ENCODE assay signal across 12 cellular contexts in the genomic region with DNA sequence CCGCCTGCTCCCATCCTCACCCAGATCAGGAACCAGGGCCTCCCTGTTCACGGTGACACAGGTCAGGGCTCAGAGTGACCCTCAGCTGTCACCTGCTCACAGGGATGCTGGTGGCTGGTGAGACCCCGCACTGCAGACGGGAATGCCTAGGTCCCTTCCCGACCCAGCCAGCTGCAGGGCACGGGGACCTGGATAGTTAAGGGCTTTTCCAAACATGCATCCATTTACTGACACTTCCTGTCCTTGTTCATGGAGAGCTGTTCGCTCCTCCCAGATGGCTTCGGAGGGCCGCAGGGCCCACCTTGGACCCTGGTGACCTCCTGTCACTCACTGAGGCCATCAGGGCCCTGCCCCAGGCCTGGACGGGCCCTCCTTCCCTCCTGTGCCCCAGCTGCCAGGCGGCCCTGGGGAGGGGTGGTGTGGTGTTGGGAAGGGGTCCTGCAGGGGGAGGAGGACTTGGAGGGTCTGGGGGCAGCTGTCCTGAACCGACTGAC. TPM values are rescaled to one million over a fixed set of nuclear protein-coding genes. Genes with fewer than 3 reads are reported as not detected.
A peak's percentile ranks its signal among the peaks of the same experiment; 100 is the strongest.
DNase-seq lines count a peak whose midpoint lies in the region; TF ChIP-seq lines count a peak whose summit lies in the region.
"Had no signal": no experiment of that assay in that cellular context is flagged by ENCODE, and none has a peak within 500 bp of the region (broad histone marks: within the 10 kb centered on the region; RNA-seq: fewer than 3 reads in every experiment).

No MANE protein-coding gene starts in this region.

- H3K27me3 ChIP-seq in spleen (replicated peaks in 1 of 7) = no peaks in the 10 kb centered on the region

- H3K4me1 Mint-ChIP-seq in activated naive CD4-positive, alpha-beta T cell treated with anti-CD3 and anti-CD28 coated beads for 36 hours (ENCODE audit: low read depth) = no peaks in the 10 kb centered on the region

- no peak overlapping the region for H3K27ac Mint-ChIP-seq in activated naive CD4-positive, alpha-beta T cell treated with anti-CD3 and anti-CD28 coated beads for 36 hours

- H3K4me1 ChIP-seq in spleen = peaks cover 0 to 14% (median 4%) of the 10 kb centered on the region in 6 donors

- no peak overlapping the region for H3K27ac ChIP-seq in spleen
- H3K27ac ChIP-seq: PC-9 had no signal

- CTCF ChIA-PET in activated naive CD4-positive, alpha-beta T cell treated with anti-CD3 and anti-CD28 coated beads for 36 hours (lab: Charles Lee) = no interaction called here

- H3K9me3 Mint-ChIP-seq in activated naive CD4-positive, alpha-beta T cell treated with anti-CD3 and anti-CD28 coated beads for 36 hours = no peaks in the 10 kb centered on the region

- no peak for TF ChIP-seq CTCF in spleen (IDR thresholded peaks at IDR 0.05 in 8 of 11, conservative IDR thresholded peaks at IDR 0.05 in 3 of 11)

- intact Hi-C loops in activated naive CD4-positive, alpha-beta T cell treated with anti-CD3 and anti-CD28 coated beads for 36 hours (cut with micrococcal nuclease) = no loop called here
- intact Hi-C loops in spleen (cut with DNase I; ENCODE audit: low total_unique reads) = no loop called here

- DNase-seq in activated naive CD4-positive, alpha-beta T cell treated with anti-CD3 and anti-CD28 coated beads for 36 hours = peak; percentile 0
- DNase-seq in activated naive CD4-positive, alpha-beta T cell treated with anti-CD3 and anti-CD28 coated beads, Interleukin-2, amount 50 U/mL, for 16 hours = no peak
- DNase-seq in GM19240 (ENCODE audit: insufficient read length, low spot score) (peak; percentile 0), iPS-NIHi11 (ENCODE audit: low spot score) (peak; percentile 7), spleen (peak; percentile 54), KG1 (lab: John Stamatoyannopoulos, UW) (no peak), T1000 (lab: John Stamatoyannopoulos, UW) (no peak), NCI-H774 (lab: John Stamatoyannopoulos, UW) (no peak)
- DNase-seq: amniotic stem cell, NCI-H1694, NCI-H526 had no signal

- peaks cover 0 to 35% (median 0%) of the 10 kb centered on the region in 6 donors for H3K36me3 ChIP-seq in spleen

- WGBS in spleen, 5 donors = 75 to 90% (median 80%) methylated on average over 2 to 12 of the region's 12 CpGs

- no peak overlapping the region for H3K4me3 Mint-ChIP-seq in activated naive CD4-positive, alpha-beta T cell treated with anti-CD3 and anti-CD28 coated beads for 36 hours

- H3K27me3 Mint-ChIP-seq in activated naive CD4-positive, alpha-beta T cell treated with anti-CD3 and anti-CD28 coated beads for 36 hours (ENCODE audit: low read depth) = no peaks in the 10 kb centered on the region

- no peak overlapping the region for H3K4me3 ChIP-seq in spleen
- H3K4me3 ChIP-seq: PC-9 had no signal

- peaks cover 0 to 9% (median 7%) of the 10 kb centered on the region in 8 donors for H3K9me3 ChIP-seq in spleen

- TF ChIP-seq POLR2A in spleen (IDR thresholded peaks at IDR 0.05) = no peak

- peaks cover 3% of the 10 kb centered on the region for H3K36me3 Mint-ChIP-seq in activated naive CD4-positive, alpha-beta T cell treated with anti-CD3 and anti-CD28 coated beads for 36 hours (ENCODE audit: low read depth)

RNA-seq across cellular contexts. Expression of a gene that starts 31.7 kb away (rescaled TPM):
- 1 to 10 TPM; 1.2 to 1.5 TPM for total RNA-seq in activated naive CD4-positive, alpha-beta T cell treated with anti-CD3 and anti-CD28 coated beads for 36 hours
- 10 to 100 TPM in 5 of 7 donors, 1 to 10 TPM in 2; 7.9 to 25.0 (median 18.6) TPM for total RNA-seq in spleen
- polyA plus RNA-seq in spleen = 10 to 100 TPM in 1 of 3 donors, 1 to 10 TPM in 2; 4.1 to 12.4 (median 9.1) TPM

Comparison
In these comparisons a context has a peak if more than half of its experiments do, and no peak if none do; other contexts are left out.
1. DNase-seq: peak in activated naive CD4-positive, alpha-beta T cell treated with anti-CD3 and anti-CD28 coated beads for 36 hours (single experiment), GM19240 (single experiment), iPS-NIHi11 (single experiment) and spleen (single experiment); none in activated naive CD4-positive, alpha-beta T cell treated with anti-CD3 and anti-CD28 coated beads, Interleukin-2, amount 50 U/mL, for 16 hours (single experiment), KG1 (single experiment), T1000 (single experiment) and NCI-H774 (single experiment).